8 cellular contexts compared by ENCODE assay signal in genomic region chr22:21102659-21103267, GRCh38. TPM values are rescaled to one million over a fixed set of nuclear protein-coding genes. Genes with fewer than 3 reads are reported as not detected.
DNase-seq lines count a peak whose midpoint lies in the region; ATAC-seq and TF ChIP-seq lines count a peak whose summit lies in the region.

No MANE protein-coding gene starts in this region.

- intact Hi-C loops in left colon (cut with DNase I, micrococcal nuclease), result no loop called here

- ATAC-seq in activated CD4-positive, CD25-positive, alpha-beta regulatory T cell treated with anti-CD3 and anti-CD28 coated beads, Interleukin-2, amount 50 U/mL, for 24 hours, result peak; percentile 84 to 94
- ATAC-seq in left colon, result peak; percentile 100
- ATAC-seq in GM19035 (IDR thresholded peaks at IDR 0.05; ENCODE audit: unreplicated experiment), result no peak

- H3K9me3 ChIP-seq in AG04450 (ENCODE audit: control insufficient read depth, insufficient read depth, low read length), result no peaks in the 10 kb centered on the region

- H3K4me3 ChIP-seq in AG04450 (ENCODE audit: low read depth, low read length), result no peak overlapping the region

- DNase-seq in AG04450 (ENCODE audit: low read depth, low spot score), result no peak
- peak; percentile 60 for DNase-seq in GM19240 (ENCODE audit: insufficient read length, low spot score)
- peak; percentile 83 for DNase-seq in NCI-H2227 (lab: John Stamatoyannopoulos, UW; ENCODE audit: unreplicated experiment)
- peak; percentile 50 for DNase-seq in central memory CD4-positive, alpha-beta T cell
- peak; percentile 59 to 70 for DNase-seq in left colon
- DNase-seq in stimulated activated CD4-positive, alpha-beta T cell treated with anti-CD3 and anti-CD28 coated beads, Interleukin-4, amount 100 ng/mL, for 24 hours, result peak; percentile 84

- CTCF ChIA-PET in AG04450 (lab: Charles Lee), result interaction anchor here (0.5 to 2.2 kb wide), 16 partner anchors 8 to 738 kb away, joined by 3 to 10 read pairs (median 4); partner anchors contain the start of genes LRRC74B and P2RX6

- peak; percentile 69 for TF ChIP-seq CTCF in AG04450 (IDR thresholded peaks at IDR 0.05; ENCODE audit: low read depth, low read length)

- H3K27ac ChIP-seq in AG04450 (ENCODE audit: low read depth, low read length), result no peak overlapping the region

- peaks cover 2% of the 10 kb centered on the region for H3K27me3 ChIP-seq in AG04450 (ENCODE audit: control insufficient read depth, insufficient read depth, low read length)

- POLR2A ChIA-PET in AG04450 (lab: Yijun Ruan, JAX), result interaction anchor here (0.8 kb wide), 1 partner anchor 121 kb away, joined by 3 read pairs; the partner anchor contains the start of gene LZTR1

RNA-seq across cellular contexts. Expression of gene LRRC74B, which starts 57.0 kb away (rescaled TPM):
- not detected in 2 replicates for polyA plus RNA-seq in AG04450 (2011; rRNA removed)
- not detected in 2 replicates for polyA minus RNA-seq in AG04450 (2011; rRNA and poly(A)+ RNA removed)
- total RNA-seq in left colon, result under 1 TPM in 1 of 2 donors, not detected in 1; 0.18 TPM
